In genomic region chr13:34931572-34931971, GRCh38 we compare ENCODE assay signal across 30 cellular contexts. TPM values are rescaled to one million over a fixed set of nuclear protein-coding genes. Genes with fewer than 3 reads are reported as not detected.
DNase-seq lines count a peak whose midpoint lies in the region; ATAC-seq and TF ChIP-seq lines count a peak whose summit lies in the region.
"Had no signal": no experiment of that assay in that cellular context is flagged by ENCODE, and none has a peak within 500 bp of the region (broad histone marks: within the 10 kb centered on the region; RNA-seq: fewer than 3 reads in every experiment).

No MANE protein-coding gene starts in this region.

- no peak overlapping the region for H3K27ac ChIP-seq in IMR-90 (ENCODE audit: insufficient read depth, low read length)
- H3K27ac ChIP-seq: body of pancreas, left lung, right atrium auricular region had no signal

- no peak overlapping the region for H2AK5ac ChIP-seq in IMR-90 (ENCODE audit: low read depth, low read length)

- H3K9ac ChIP-seq in IMR-90 (ENCODE audit: low read depth, low read length) = no peak overlapping the region

- TF ChIP-seq RAD21 in IMR-90 (IDR thresholded peaks at IDR 0.05; ENCODE audit: low read length) = no peak

- CTCF ChIA-PET in IMR-90 (lab: Yijun Ruan, JAX) = no interaction called here

- no peak overlapping the region for H3K18ac ChIP-seq in IMR-90 (ENCODE audit: low read depth, low read length)

- in situ Hi-C loops in IMR-90 (cut with MboI; ENCODE audit: low sequenced_read_pairs) = no loop called here

- H3K23ac ChIP-seq in IMR-90 (ENCODE audit: low read depth, low read length) = no peak overlapping the region

- H3K56ac ChIP-seq in IMR-90 (ENCODE audit: extremely low read depth, insufficient read depth, low read length) = no peak overlapping the region

- H4K20me1 ChIP-seq in IMR-90 (ENCODE audit: insufficient read depth, low read length) = no peaks in the 10 kb centered on the region

- no peak overlapping the region for H2BK120ac ChIP-seq in IMR-90 (ENCODE audit: low read depth, low read length)

- dilution Hi-C loops in IMR-90 (cut with HindIII; ENCODE audit: low sequenced_read_pairs, unreplicated experiment) = no loop called here

- H4K8ac ChIP-seq in IMR-90 (ENCODE audit: low read depth in 2 of 2, low read length in 2 of 2) = no peak overlapping the region

- H3K4me3 ChIP-seq in IMR-90 (ENCODE audit: insufficient read depth, low read depth, low read length) = no peak overlapping the region
- H3K4me3 ChIP-seq in fibroblast of mammary gland (ENCODE audit: control insufficient read depth, low read depth, low read length) = no peak overlapping the region
- H3K4me3 ChIP-seq: body of pancreas, left lung, right atrium auricular region had no signal

- no peak overlapping the region for H2BK5ac ChIP-seq in IMR-90 (ENCODE audit: low read depth, low read length, poor library complexity, severe bottlenecking)

- H3K9me1 ChIP-seq in IMR-90 (ENCODE audit: insufficient read depth, low read length) = no peaks in the 10 kb centered on the region

- ATAC-seq in IMR-90 (ENCODE audit: low read depth) = no peak
- ATAC-seq in HG02973 (IDR thresholded peaks at IDR 0.05; ENCODE audit: unreplicated experiment) = no peak
- ATAC-seq in GM21526 (IDR thresholded peaks at IDR 0.05; ENCODE audit: low FRiP score, unreplicated experiment) = no peak
- ATAC-seq in GM19328 (IDR thresholded peaks at IDR 0.05; ENCODE audit: unreplicated experiment) = no peak
- ATAC-seq: activated CD4-positive, CD25-positive, alpha-beta regulatory T cell treated with anti-CD3 and anti-CD28 coated beads, Interleukin-2, amount 50 U/mL, for 24 hours; activated CD8-positive, alpha-beta T cell treated with anti-CD3 and anti-CD28 coated beads, Interleukin-2, amount 10 ng/mL, durations not matched to agents 7 days and 5 days; activated naive CD8-positive, alpha-beta T cell treated with anti-CD3 and anti-CD28 coated beads, Interleukin-2, amount 50 U/mL, for 24 hours; body of pancreas; left lung; natural killer cell treated with Interleukin-12 subunit alpha and Interleukin-12 subunit beta and Interleukin-15 and Interleukin-18, amount 100 ng/mL, for 72 hours had no signal

- no peak overlapping the region for H3K4ac ChIP-seq in IMR-90 (ENCODE audit: low read depth, low read length)

- POLR2A ChIA-PET in IMR-90 (lab: Charles Lee; ENCODE audit: unreplicated experiment) = no interaction called here

- H3K4me2 ChIP-seq in IMR-90 (ENCODE audit: low read depth, low read length) = no peak overlapping the region

- H3K4me1 ChIP-seq in IMR-90 (ENCODE audit: control insufficient read depth, insufficient read depth, low read length) = no peaks in the 10 kb centered on the region
- H3K4me1 ChIP-seq: left lung, right atrium auricular region had no signal

- no peak overlapping the region for H2AFZ ChIP-seq in IMR-90 (replicated peaks; ENCODE audit: low read length, poor library complexity)

- no peaks in the 10 kb centered on the region for H3K9me3 ChIP-seq in IMR-90 (ENCODE audit: control insufficient read depth, insufficient read depth, low read length)
- H3K9me3 ChIP-seq: body of pancreas, left lung, right atrium auricular region had no signal

- no peak overlapping the region for H2BK20ac ChIP-seq in IMR-90 (ENCODE audit: low read depth, low read length)

- H2BK15ac ChIP-seq in IMR-90 (ENCODE audit: low read depth, low read length) = no peak overlapping the region

- no peak overlapping the region for H4K5ac ChIP-seq in IMR-90 (ENCODE audit: low read depth, low read length)

- DNase-seq in EH (ENCODE audit: low read depth) (peak; percentile 39), IMR-90 (peak; percentile 3), SW480 (ENCODE audit: low spot score) (peak; percentile 41), fibroblast of mammary gland (ENCODE audit: low read depth) (peak; percentile 52)
- no peak for DNase-seq in activated CD4-positive, alpha-beta T cell treated with anti-CD3 and anti-CD28 coated beads for 1 hour
- DNase-seq: activated CD8-positive, alpha-beta T cell treated with anti-CD3 and anti-CD28 coated beads, Interleukin-2, amount 10 ng/mL, durations not matched to agents 7 days and 5 days; activated gamma-delta T cell; activated naive CD8-positive, alpha-beta T cell treated with anti-CD3 and anti-CD28 coated beads, Interleukin-2, amount 50 U/mL, for 24 hours; activated T-cell treated with anti-CD3 and anti-CD28 coated beads for 4 hours; body of pancreas; CD4-positive, alpha-beta T cell; effector CD4-positive, alpha-beta T cell; foreskin melanocyte; GDM1; GOT3; hippocampal formation; left lung; NCI-H1105; NCI-H2029; NCI-H2227 treated with DMSO at 0.1 percent for 48 hours; NCI-H774; SHP77; stimulated activated CD8-positive, alpha-beta memory T cell treated with anti-CD3 and anti-CD28 coated beads, Interleukin-4, amount 100 ng/mL, for 48 hours; T1000 had no signal

- no peak for TF ChIP-seq POLR2A in IMR-90 (IDR thresholded peaks at IDR 0.05; ENCODE audit: low read depth, low read length)

- no peak overlapping the region for H4K91ac ChIP-seq in IMR-90 (ENCODE audit: insufficient read depth, low read depth, low read length)

- no TSS peak for BruUV-seq in IMR-90 (replicated peaks; lab: Mats Ljungman, UMichigan)

- WGBS in IMR-90 (ENCODE audit: extremely low coverage in 2 of 2, insufficient read length in 1 of 2), 2 experiments = 33% methylated on average over 1 of the region's 6 CpGs; no CpG with 5 or more reads in 1 of the 2 experiments

- no peak overlapping the region for H2AK9ac ChIP-seq in IMR-90 (replicated peaks; ENCODE audit: low read depth, low read length, poor library complexity)

- no peaks in the 10 kb centered on the region for H3K79me1 ChIP-seq in IMR-90 (ENCODE audit: low read depth in 1 of 2, low read length in 2 of 2)

- TF ChIP-seq CTCF in IMR-90 (conservative IDR thresholded peaks at IDR 0.05; ENCODE audit: low read depth, low read length) = no peak
- TF ChIP-seq CTCF in fibroblast of mammary gland (conservative IDR thresholded peaks at IDR 0.05; ENCODE audit: control insufficient read depth, insufficient read depth, low read depth, low read length) = no peak

- no peaks in the 10 kb centered on the region for H3K36me3 ChIP-seq in IMR-90 (ENCODE audit: control insufficient read depth, insufficient read depth, low read length)
- H3K36me3 ChIP-seq: left lung, right atrium auricular region had no signal

- H3K27me3 ChIP-seq in IMR-90 (ENCODE audit: control insufficient read depth, insufficient read depth, low read length) = no peaks in the 10 kb centered on the region
- H3K27me3 ChIP-seq: body of pancreas, left lung, right atrium auricular region had no signal

- no peak overlapping the region for H3K14ac ChIP-seq in IMR-90 (replicated peaks; ENCODE audit: low read depth, low read length)

- intact Hi-C loops in IMR-90 (cut with micrococcal nuclease) = no loop called here

TF ChIP-seq in IMR-90, 13 proteins besides CTCF, POLR2A, EP300 and RAD21:
- TF ChIP-seq CHD1 (IDR thresholded peaks at IDR 0.05; ENCODE audit: low read depth, low read length) (no peak), RCOR1 (IDR thresholded peaks at IDR 0.05; ENCODE audit: insufficient replicate concordance, low read length) (no peak), BHLHE40 (IDR thresholded peaks at IDR 0.05; ENCODE audit: low read depth, low read length) (no peak), CEBPB (IDR thresholded peaks at IDR 0.05; ENCODE audit: low read depth, low read length) (peak; percentile 42; the same call in 1 of the 2 replicates)

RNA-seq across cellular contexts. Expression of gene NBEA, which starts 10.5 kb away (rescaled TPM):
- total RNA-seq in IMR-90 (2012; rRNA removed) = 2.2 TPM in 2 replicates
- polyA plus RNA-seq in IMR-90 (2012; rRNA removed) = 0.49 and 0.82 TPM in 2 replicates
- polyA plus RNA-seq in IMR-90 (2012; cell fraction: cytosol; rRNA removed) = 0.24 and 0.32 TPM in 2 replicates
- 0.39 and 2.1 TPM in 2 replicates for polyA plus RNA-seq in IMR-90 (2012; cell fraction: nucleus; rRNA removed; ENCODE audit: low replicate concordance)
